17 cellular contexts compared by ENCODE assay signal in genomic region chr15:48514103-48514817, GRCh38.
DNase-seq lines count a peak whose midpoint lies in the region; ATAC-seq, FAIRE-seq and TF ChIP-seq lines count a peak whose summit lies in the region.
"Had no signal": no experiment of that assay in that cellular context is flagged by ENCODE, and none has a peak within 500 bp of the region (broad histone marks: within the 10 kb centered on the region; RNA-seq: fewer than 3 reads in every experiment).

No MANE protein-coding gene starts in this region.

- POLR2A ChIA-PET in H1 (lab: Charles Lee; ENCODE audit: partially characterized antibody) = no interaction called here

- H4K8ac ChIP-seq in H1 (ENCODE audit: extremely low read depth, insufficient read depth, low read length) = no peak overlapping the region
- no peak overlapping the region for H4K8ac ChIP-seq in mesendoderm (ENCODE audit: low read depth, low read length)

- no peak overlapping the region for H2BK5ac ChIP-seq in H1 (ENCODE audit: low read depth, low read length)
- no peak overlapping the region for H2BK5ac ChIP-seq in mesendoderm (ENCODE audit: low read length)

- no peaks in the 10 kb centered on the region for H3K9me3 ChIP-seq in H1 (ENCODE audit: insufficient read depth in 2 of 2, low read depth in 1 of 2, low read length in 1 of 2)
- H3K9me3 ChIP-seq: BE2C had no signal

- FAIRE-seq in H1 (lab: Jason Lieb, UNC) = no peak
- FAIRE-seq: A204.1, G401.6, GM12892 had no signal

- H3K4me1 ChIP-seq in H1 (replicated peaks in 1 of 4; ENCODE audit: control insufficient read depth in 3 of 4, insufficient read depth in 4 of 4, low read length in 3 of 4) (no peaks in the 10 kb centered on the region), mesendoderm (ENCODE audit: control insufficient read depth, low read depth, low read length) (no peaks in the 10 kb centered on the region)

- no peak for TF ChIP-seq CTCF in H1 (IDR thresholded peaks at IDR 0.05; ENCODE audit: control extremely low read depth in 1 of 3, insufficient read depth in 1 of 3, low read depth in 1 of 3, low read length in 3 of 3)

- no peak overlapping the region for H3K18ac ChIP-seq in H1 (ENCODE audit: extremely low read depth, low read length)
- H3K18ac ChIP-seq in mesendoderm (ENCODE audit: low read length) = no peak overlapping the region

- H3K56ac ChIP-seq in H1 (replicated peaks; ENCODE audit: insufficient read length, low read depth, low read length) (no peak overlapping the region), mesendoderm (ENCODE audit: low read length) (no peak overlapping the region)

- no peak overlapping the region for H3K14ac ChIP-seq in H1 (ENCODE audit: insufficient read length)

- no peak overlapping the region for H2BK20ac ChIP-seq in H1 (ENCODE audit: low read length)

- H3K4me3 ChIP-seq in H1 (ENCODE audit: extremely low read depth in 1 of 4, insufficient read depth in 2 of 4, low read depth in 3 of 4, low read length in 4 of 4) (no peak overlapping the region), mesendoderm (ENCODE audit: low read length) (no peak overlapping the region)

- CTCF ChIA-PET in H1 (lab: Charles Lee; ENCODE audit: partially characterized antibody) = interaction anchor here (1.7 to 3.5 kb wide), 2 partner anchors 11 to 157 kb away, joined by 4 to 18 read pairs; no protein-coding TSS in a partner anchor

- H3K27ac ChIP-seq in H1 (ENCODE audit: low read depth, low read length) (no peak overlapping the region), mesendoderm (ENCODE audit: low read depth, low read length) (no peak overlapping the region)
- H3K27ac ChIP-seq: C4-2B had no signal

- TF ChIP-seq EP300 in H1 (IDR thresholded peaks at IDR 0.05; ENCODE audit: borderline replicate concordance in 1 of 2, low read depth in 2 of 2, low read length in 2 of 2) = no peak

- H3K23ac ChIP-seq in H1 (ENCODE audit: insufficient read length) = no peak overlapping the region
- H3K23ac ChIP-seq in mesendoderm (ENCODE audit: low read length) = no peak overlapping the region

- no peaks in the 10 kb centered on the region for H3K79me1 ChIP-seq in H1 (ENCODE audit: low read depth, low read length)
- no peaks in the 10 kb centered on the region for H3K79me1 ChIP-seq in mesendoderm (ENCODE audit: low read length)

- no peaks in the 10 kb centered on the region for H3K36me3 ChIP-seq in H1 (ENCODE audit: control insufficient read depth in 2 of 4, insufficient read depth in 4 of 4, low read length in 3 of 4)
- H3K36me3 ChIP-seq in mesendoderm (ENCODE audit: control insufficient read depth, insufficient read depth, low read length) = no peaks in the 10 kb centered on the region
- H3K36me3 ChIP-seq: BE2C had no signal

- H4K5ac ChIP-seq in H1 (ENCODE audit: insufficient read length, low read depth, low read length) = no peak overlapping the region
- H4K5ac ChIP-seq in mesendoderm (ENCODE audit: low read length) = no peak overlapping the region

- H3K9ac ChIP-seq in H1 (replicated peaks in 1 of 4; ENCODE audit: extremely low read depth in 1 of 4, low read depth in 3 of 4, low read length in 3 of 4) = no peak overlapping the region
- no peak overlapping the region for H3K9ac ChIP-seq in mesendoderm (ENCODE audit: low read length)

- 91% methylated on average over 2 of the region's 2 CpGs; no CpG with 5 or more reads in 1 of the 2 experiments for WGBS in H1 (ENCODE audit: extremely low coverage in 1 of 2, insufficient coverage in 1 of 2, insufficient read length in 1 of 2, insufficient replicate concordance in 2 of 2, low coverage in 1 of 2, low lambda C conversion rate in 2 of 2, missing lambda C conversion rate in 1 of 2), 2 experiments
- no CpG with 5 or more reads among the region's 2 CpGs for WGBS in mesendoderm (ENCODE audit: extremely low coverage, insufficient coverage, low lambda C conversion rate)

- no peak overlapping the region for H3K4ac ChIP-seq in H1 (replicated peaks; ENCODE audit: insufficient read length, low read depth, low read length)
- H3K4ac ChIP-seq in mesendoderm (ENCODE audit: low read depth, low read length) = no peak overlapping the region

- intact Hi-C loops in cardiac septum (cut with DNase I) = no loop called here

- no peaks in the 10 kb centered on the region for H3K79me2 ChIP-seq in H1 (ENCODE audit: control insufficient read depth in 1 of 2, insufficient read depth in 2 of 2, low read length in 2 of 2)
- H3K79me2 ChIP-seq in mesendoderm (ENCODE audit: control insufficient read depth, insufficient read depth, low read length) = no peaks in the 10 kb centered on the region

- TF ChIP-seq POLR2A in H1 (IDR thresholded peaks at IDR 0.05; ENCODE audit: control extremely low read depth in 1 of 2, low read depth in 2 of 2, low read length in 2 of 2) = no peak

- H2BK12ac ChIP-seq in H1 (ENCODE audit: low read depth, low read length) = no peak overlapping the region

- no peak overlapping the region for H4K91ac ChIP-seq in H1 (replicated peaks; ENCODE audit: insufficient read length, low read length)

- no peak for ATAC-seq in HG03135 (IDR thresholded peaks at IDR 0.05; ENCODE audit: unreplicated experiment)
- ATAC-seq in GM19452 (IDR thresholded peaks at IDR 0.05; ENCODE audit: unreplicated experiment) = no peak

- H3K27me3 ChIP-seq in H1 (replicated peaks in 1 of 4; ENCODE audit: control insufficient read depth in 3 of 4, extremely low read depth in 1 of 4, insufficient read depth in 3 of 4, low read length in 3 of 4) (peaks cover 0 to 2% (median 0%) of the 10 kb centered on the region in 4 experiments; a peak in 1 of 7 replicates), mesendoderm (ENCODE audit: insufficient read depth, low read length, poor library complexity) (no peaks in the 10 kb centered on the region)
- H3K27me3 ChIP-seq: BE2C had no signal

- no peaks in the 10 kb centered on the region for H4K20me1 ChIP-seq in H1 (replicated peaks in 1 of 2; ENCODE audit: control insufficient read depth in 1 of 2, insufficient read depth in 2 of 2, low read length in 2 of 2)

- no peak overlapping the region for H2AK5ac ChIP-seq in H1 (ENCODE audit: low read depth, low read length)
- H2AK5ac ChIP-seq in mesendoderm (ENCODE audit: low read length) = no peak overlapping the region

- H2BK120ac ChIP-seq in H1 (replicated peaks; ENCODE audit: low read depth, low read length) (no peak overlapping the region), mesendoderm (ENCODE audit: low read depth, low read length) (no peak overlapping the region)

- no peaks in the 10 kb centered on the region for H3K23me2 ChIP-seq in H1 (ENCODE audit: low read depth, low read length)

- H3K4me2 ChIP-seq in H1 (ENCODE audit: insufficient read depth in 1 of 2, low read depth in 2 of 2, low read length in 2 of 2) (no peak overlapping the region), mesendoderm (ENCODE audit: low read length) (no peak overlapping the region)

- no peak overlapping the region for H2AFZ ChIP-seq in H1 (ENCODE audit: low read length)

- no peak for TF ChIP-seq RAD21 in H1 (IDR thresholded peaks at IDR 0.05 in 1 of 2, conservative IDR thresholded peaks at IDR 0.05 in 1 of 2; ENCODE audit: low read depth in 2 of 2, low read length in 2 of 2)

- H2BK15ac ChIP-seq in H1 (ENCODE audit: low read length) (no peak overlapping the region), mesendoderm (replicated peaks; ENCODE audit: low read depth) (no peak overlapping the region)

- DNase-seq in HuH-7 (ENCODE audit: low spot score) = peak; percentile 5
- DNase-seq in H1 (ENCODE audit: low read depth in 1 of 2, low spot score in 2 of 2) = no peak
- DNase-seq in mesendoderm = peak; percentile 19
- no peak for DNase-seq in cardiac septum (ENCODE audit: low spot score)
- no peak for DNase-seq in NCI-H774 (lab: John Stamatoyannopoulos, UW)
- DNase-seq: BE2C; CD4-positive, alpha-beta memory T cell; DMS153; DMS79 treated with DMSO at 0.1 percent for 48 hours; EL; HCEC 1CT had no signal

TF ChIP-seq in H1, 55 proteins besides CTCF, POLR2A, EP300 and RAD21:
- TF ChIP-seq MAFK (IDR thresholded peaks at IDR 0.05; ENCODE audit: low read depth, low read length) = peak; percentile 37; the same call in 1 of the 2 replicates
- no peak for TF ChIP-seq NRF1 (IDR thresholded peaks at IDR 0.05; ENCODE audit: low read depth, low read length)

Comparison
In these comparisons a context has a peak if more than half of its experiments do, and no peak if none do; other contexts are left out.
1. DNase-seq: peak in HuH-7 (single experiment) and mesendoderm (single experiment); none in H1 (0 of 2), cardiac septum (single experiment) and NCI-H774 (single experiment).